Comparison of ENCODE assay signal across 14 cellular contexts in genomic region chr4:88138561-88138960, GRCh38. TPM values are rescaled to one million over a fixed set of nuclear protein-coding genes. Genes with fewer than 3 reads are reported as not detected.
A peak's percentile ranks its signal among the peaks of the same experiment; 100 is the strongest.
DNase-seq lines count a peak whose midpoint lies in the region; ATAC-seq lines count a peak whose summit lies in the region.
"Had no signal": no experiment of that assay in that cellular context is flagged by ENCODE, and none has a peak within 500 bp of the region (broad histone marks: within the 10 kb centered on the region; RNA-seq: fewer than 3 reads in every experiment).

No MANE protein-coding gene starts in this region.

- CTCF ChIA-PET in activated CD8-positive, alpha-beta T cell treated with anti-CD3 and anti-CD28 coated beads, Interleukin-2, amount 10 ng/mL, durations not matched to agents 7 days and 5 days (lab: Charles Lee), result interaction anchor here (1.7 kb wide), 1 partner anchor 73 kb away, joined by 3 read pairs; no protein-coding TSS in a partner anchor

- no peak for ATAC-seq in activated CD8-positive, alpha-beta T cell treated with anti-CD3 and anti-CD28 coated beads, Interleukin-2, amount 10 ng/mL, durations not matched to agents 7 days and 5 days
- no peak for ATAC-seq in HG03520 (IDR thresholded peaks at IDR 0.05; ENCODE audit: unreplicated experiment)

- DNase-seq in A172 (ENCODE audit: low spot score) (peak; percentile 72), HCEC 1CT (peak; percentile 70), astrocyte of the hippocampus (ENCODE audit: low read depth, low spot score) (peak; percentile 37), glomerular visceral epithelial cell (ENCODE audit: extremely low spot score) (peak; percentile 26)
- DNase-seq in stimulated activated naive CD4-positive, alpha-beta T cell treated with Interleukin-2 at 50 U/mL for 16 hours (lab: John Stamatoyannopoulos, UW), result no peak
- DNase-seq in activated CD8-positive, alpha-beta T cell treated with anti-CD3 and anti-CD28 coated beads, Interleukin-2, amount 10 ng/mL, durations not matched to agents 7 days and 5 days, result no peak
- DNase-seq in activated CD4-positive, alpha-beta T cell treated with anti-CD3 and anti-CD28 coated beads, Interleukin-2, amount 50 U/mL, for 48 hours, result no peak
- DNase-seq: activated CD4-positive, alpha-beta T cell treated with anti-CD3 and anti-CD28 coated beads for 4 hours; NCI-H2081 treated with DMSO at 0.1 percent for 48 hours; upper lobe of left lung had no signal

- no peak overlapping the region for H3K27ac Mint-ChIP-seq in activated CD8-positive, alpha-beta T cell treated with anti-CD3 and anti-CD28 coated beads, Interleukin-2, amount 10 ng/mL, durations not matched to agents 7 days and 5 days
- H3K27ac Mint-ChIP-seq: activated T-helper 1 cell treated with anti-CD3 and anti-CD28 coated beads, Interleukin-12 subunit alpha, Interleukin-12 subunit beta, Interleukin-2, Interleukin-4 antibody, amounts not matched to agents 30 ng/mL and 10 ng/mL and 1 ng/mL, durations not matched to agents 14 hours and 24 hours and 36 hours; brain; nephron had no signal

- H3K4me3 Mint-ChIP-seq in activated CD8-positive, alpha-beta T cell treated with anti-CD3 and anti-CD28 coated beads, Interleukin-2, amount 10 ng/mL, durations not matched to agents 7 days and 5 days, result no peak overlapping the region
- H3K4me3 Mint-ChIP-seq: activated T-helper 1 cell treated with anti-CD3 and anti-CD28 coated beads, Interleukin-12 subunit alpha, Interleukin-12 subunit beta, Interleukin-2, Interleukin-4 antibody, amounts not matched to agents 30 ng/mL and 10 ng/mL and 1 ng/mL, durations not matched to agents 14 hours and 24 hours and 36 hours; brain; nephron had no signal

- no peaks in the 10 kb centered on the region for H3K9me3 Mint-ChIP-seq in activated CD8-positive, alpha-beta T cell treated with anti-CD3 and anti-CD28 coated beads, Interleukin-2, amount 10 ng/mL, durations not matched to agents 7 days and 5 days (ENCODE audit: insufficient read depth)
- H3K9me3 Mint-ChIP-seq: activated T-helper 1 cell treated with anti-CD3 and anti-CD28 coated beads, Interleukin-12 subunit alpha, Interleukin-12 subunit beta, Interleukin-2, Interleukin-4 antibody, amounts not matched to agents 30 ng/mL and 10 ng/mL and 1 ng/mL, durations not matched to agents 14 hours and 24 hours and 36 hours; brain; nephron had no signal

- POLR2A ChIA-PET in activated CD8-positive, alpha-beta T cell treated with anti-CD3 and anti-CD28 coated beads, Interleukin-2, amount 10 ng/mL, durations not matched to agents 7 days and 5 days (lab: Charles Lee), result no interaction called here

- no peaks in the 10 kb centered on the region for H3K4me1 Mint-ChIP-seq in activated CD8-positive, alpha-beta T cell treated with anti-CD3 and anti-CD28 coated beads, Interleukin-2, amount 10 ng/mL, durations not matched to agents 7 days and 5 days (ENCODE audit: low read depth)
- H3K4me1 Mint-ChIP-seq: brain, nephron had no signal

- no peaks in the 10 kb centered on the region for H3K36me3 Mint-ChIP-seq in activated CD8-positive, alpha-beta T cell treated with anti-CD3 and anti-CD28 coated beads, Interleukin-2, amount 10 ng/mL, durations not matched to agents 7 days and 5 days (ENCODE audit: low read depth)
- H3K36me3 Mint-ChIP-seq: brain had no signal

- peaks cover 7% of the 10 kb centered on the region for H3K27me3 Mint-ChIP-seq in activated CD8-positive, alpha-beta T cell treated with anti-CD3 and anti-CD28 coated beads, Interleukin-2, amount 10 ng/mL, durations not matched to agents 7 days and 5 days (ENCODE audit: low read depth)

RNA-seq across cellular contexts. Expression of gene ABCG2, which starts 19.9 kb away (rescaled TPM):
- total RNA-seq in A172 (2014; rRNA removed; shearing (Covaris generic)), result 0.96 and 2.1 TPM in 2 replicates
- under 1 TPM; 0.57 to 0.61 TPM for total RNA-seq in activated CD8-positive, alpha-beta T cell treated with anti-CD3 and anti-CD28 coated beads, Interleukin-2, amount 10 ng/mL, durations not matched to agents 7 days and 5 days

Comparison
In these comparisons a context has a peak if more than half of its experiments do, and no peak if none do; other contexts are left out.
1. DNase-seq: peak in A172 (single experiment), HCEC 1CT (single experiment), astrocyte of the hippocampus (single experiment) and glomerular visceral epithelial cell (single experiment); none in stimulated activated naive CD4-positive, alpha-beta T cell treated with Interleukin-2 at 50 U/mL for 16 hours (single experiment), activated CD8-positive, alpha-beta T cell treated with anti-CD3 and anti-CD28 coated beads, Interleukin-2, amount 10 ng/mL, durations not matched to agents 7 days and 5 days (single experiment) and activated CD4-positive, alpha-beta T cell treated with anti-CD3 and anti-CD28 coated beads, Interleukin-2, amount 50 U/mL, for 48 hours (0 of 2).